ENCODE assay signal across 8 cellular contexts in the genomic region with DNA sequence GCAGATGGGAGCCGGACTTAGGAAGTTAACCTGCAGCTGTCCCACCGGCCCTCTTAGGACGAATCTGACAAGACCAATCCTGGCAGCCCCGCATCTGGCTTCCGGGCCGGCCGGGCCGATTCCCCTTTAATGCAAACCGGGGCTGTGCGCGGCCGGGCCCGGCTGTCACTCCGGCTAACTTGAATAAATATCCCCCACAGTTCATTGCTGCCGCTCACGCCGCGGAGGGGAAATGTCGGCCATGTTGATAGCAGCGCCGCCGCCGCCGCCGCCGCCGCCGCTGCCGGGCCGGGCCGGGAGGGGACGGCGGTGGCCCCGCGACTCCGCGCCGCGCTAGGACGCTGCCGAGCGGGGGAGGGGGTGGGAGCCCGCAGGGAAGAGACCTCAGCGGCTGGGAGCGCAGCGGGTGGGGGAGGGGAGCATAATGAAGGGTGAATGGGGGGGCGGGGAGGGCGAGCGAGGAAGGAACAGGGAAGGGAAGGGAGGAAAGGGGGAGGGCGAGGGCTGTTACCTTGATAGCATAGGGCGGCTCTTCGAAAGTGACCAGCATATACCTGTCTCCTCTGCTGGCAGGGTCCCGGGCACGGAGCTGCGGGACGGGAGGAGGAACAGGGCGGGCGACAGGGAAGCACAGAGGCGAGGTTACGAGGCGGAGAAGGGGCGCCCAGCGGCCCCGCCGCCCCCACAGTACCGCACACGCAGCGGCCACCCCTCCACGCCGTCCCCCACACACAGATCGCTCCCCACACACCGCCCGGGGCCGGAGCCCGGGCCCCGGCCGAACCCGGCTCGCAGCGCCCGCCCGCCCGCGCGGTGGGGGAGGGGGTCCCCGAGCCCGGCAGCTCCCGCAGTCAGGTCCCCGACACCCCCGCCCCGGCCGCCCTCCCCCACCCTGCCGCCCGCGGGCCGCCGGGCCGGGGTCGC. TPM values are rescaled to one million over a fixed set of nuclear protein-coding genes. Genes with fewer than 3 reads are reported as not detected.
DNase-seq lines count a peak whose midpoint lies in the region; ATAC-seq and TF ChIP-seq lines count a peak whose summit lies in the region.

No MANE protein-coding gene starts in this region.

- intact Hi-C loops in lower leg skin (cut with DNase I; ENCODE audit: low total_unique reads) = loop anchor here (5.0 to 10.0 kb wide), 2 partner anchors 133 to 331 kb away; partner anchors contain the start of gene WDFY2

- H3K4me3 ChIP-seq in AG04450 (ENCODE audit: low read depth, low read length) (peak overlapping the region; percentile 88), lower leg skin (ENCODE audit: low read depth, poor library complexity, severe bottlenecking) (peak overlapping the region; percentile 98)

- TF ChIP-seq CTCF in AG04450 (IDR thresholded peaks at IDR 0.05; ENCODE audit: low read depth, low read length) = no peak
- no peak for TF ChIP-seq CTCF in lower leg skin (IDR thresholded peaks at IDR 0.05)

- peak; percentile 31 for ATAC-seq in GM18907 (IDR thresholded peaks at IDR 0.05; ENCODE audit: unreplicated experiment)
- peak; percentile 30 for ATAC-seq in HG03159 (IDR thresholded peaks at IDR 0.05; ENCODE audit: unreplicated experiment)

- no peak for DNase-seq in AG04450 (ENCODE audit: low read depth, low spot score)
- DNase-seq in NCI-H524 treated with DMSO at 0.1 percent for 48 hours (lab: John Stamatoyannopoulos, UW) = peak; percentile 17
- peak; percentile 63 to 71 for DNase-seq in activated CD4-positive, alpha-beta T cell treated with anti-CD3 and anti-CD28 coated beads, Interleukin-2, amount 50 U/mL, for 4 hours
- DNase-seq in dermis microvascular lymphatic vessel endothelial cell (ENCODE audit: low read depth in 2 of 2) = peak; percentile 45 to 80
- DNase-seq in lower leg skin (ENCODE audit: low spot score in 2 of 2) = peak; percentile 76 to 95
- peak; percentile 69 to 71 for DNase-seq in stimulated activated CD4-positive, alpha-beta T cell treated with anti-CD3 and anti-CD28 coated beads, Interleukin-4, amount 100 ng/mL, for 4 hours

- no peak for TF ChIP-seq POLR2A in lower leg skin (IDR thresholded peaks at IDR 0.05)

- H3K27me3 ChIP-seq in AG04450 (ENCODE audit: control insufficient read depth, insufficient read depth, low read length) = no peaks in the 10 kb centered on the region

- H3K9me3 ChIP-seq in AG04450 (ENCODE audit: control insufficient read depth, insufficient read depth, low read length) = peaks cover 9% of the 10 kb centered on the region; the same call in 1 of the 2 replicates

- 0 to 1% methylated on average over 36 to 37 of the region's 99 CpGs for WGBS in lower leg skin, 2 donors

- POLR2A ChIA-PET in AG04450 (lab: Yijun Ruan, JAX) = interaction anchor here (0.6 to 1.8 kb wide), 4 partner anchors 69 to 263 kb away, joined by 3 to 28 read pairs (median 4); no protein-coding TSS in a partner anchor

- CTCF ChIA-PET in AG04450 (lab: Charles Lee) = no interaction called here

- H3K27ac ChIP-seq in AG04450 (ENCODE audit: low read depth, low read length) = peak overlapping the region; percentile 81

RNA-seq across cellular contexts. Expression of gene INTS6, which starts 1.1 kb away (rescaled TPM):
- polyA plus RNA-seq in AG04450 (2011; rRNA removed) = 38.1 and 53.7 TPM in 2 replicates
- polyA minus RNA-seq in AG04450 (2011; rRNA and poly(A)+ RNA removed) = 70.1 and 109 TPM in 2 replicates
- total RNA-seq in dermis microvascular lymphatic vessel endothelial cell (31.2 and 48.4 TPM in 2 replicates), lower leg skin (10 to 100 TPM; 35.2 to 48.6 (median 41.3) TPM)
